In genomic region chr19:39434123-39435076, GRCh38 we compare ENCODE assay signal across 9 cellular contexts. TPM values are rescaled to one million over a fixed set of nuclear protein-coding genes. Genes with fewer than 3 reads are reported as not detected.
A peak's percentile ranks its signal among the peaks of the same experiment; 100 is the strongest.
DNase-seq lines count a peak whose midpoint lies in the region; ATAC-seq lines count a peak whose summit lies in the region.
"Had no signal": no experiment of that assay in that cellular context is flagged by ENCODE, and none has a peak within 500 bp of the region (broad histone marks: within the 10 kb centered on the region; RNA-seq: fewer than 3 reads in every experiment).

No MANE protein-coding gene starts in this region.

- peak overlapping the region; percentile 82 to 96 (median 92) for H3K4me2 ChIP-seq in BLaER1 treated with 17β-estradiol and CSF1 and Interleukin-3, amounts not matched to agents 10 nM and 100 nM

- peak overlapping the region; percentile 89 to 99 (median 96) for H3K4me3 ChIP-seq in BLaER1 treated with 17β-estradiol and CSF1 and Interleukin-3, amounts not matched to agents 10 nM and 100 nM
- peak overlapping the region; percentile 96 for H3K4me3 ChIP-seq in MG63
- peak overlapping the region; percentile 97 to 99 for H3K4me3 ChIP-seq in duodenal mucosa (ENCODE audit: low read depth in 1 of 2, low read length in 2 of 2)

- no peak for ATAC-seq in natural killer cell treated with Interleukin-12 subunit alpha and Interleukin-12 subunit beta and Interleukin-15 and Interleukin-18, amount 100 ng/mL, for 72 hours

- peaks cover 30 to 48% (median 41%) of the 10 kb centered on the region in 11 experiments for H3K36me3 ChIP-seq in BLaER1 treated with 17β-estradiol and CSF1 and Interleukin-3, amounts not matched to agents 10 nM and 100 nM
- peaks cover 46% of the 10 kb centered on the region for H3K36me3 ChIP-seq in MG63
- H3K36me3 ChIP-seq in duodenal mucosa (ENCODE audit: control insufficient read depth in 1 of 2, insufficient read depth in 2 of 2, low read length in 2 of 2): peaks cover 14 to 24% of the 10 kb centered on the region in 2 donors

- peaks cover 27 to 61% (median 57%) of the 10 kb centered on the region in 10 experiments for H3K4me1 ChIP-seq in BLaER1 treated with 17β-estradiol and CSF1 and Interleukin-3, amounts not matched to agents 10 nM and 100 nM
- peaks cover 19 to 36% of the 10 kb centered on the region in 2 donors for H3K4me1 ChIP-seq in duodenal mucosa (ENCODE audit: control insufficient read depth in 1 of 2, insufficient read depth in 2 of 2, low read length in 2 of 2)

- H3K27me3 Mint-ChIP-seq in natural killer cell treated with Interleukin-12 subunit alpha and Interleukin-12 subunit beta and Interleukin-15 and Interleukin-18, amount 100 ng/mL, for 72 hours: no peaks in the 10 kb centered on the region

- DNase-seq in MG63 (no peak), superior temporal gyrus (ENCODE audit: extremely low spot score) (no peak), SW 1271 (lab: John Stamatoyannopoulos, UW) (no peak), retina (no peak)
- DNase-seq in natural killer cell treated with Interleukin-12 subunit alpha and Interleukin-12 subunit beta and Interleukin-15 and Interleukin-18, amount 100 ng/mL, for 72 hours (ENCODE audit: low spot score): no peak
- no peak for DNase-seq in stimulated activated CD4-positive, alpha-beta T cell treated with anti-CD3 and anti-CD28 coated beads, Interleukin-15, amount 100 ng/mL, for 24 hours
- DNase-seq: NCI-H526 had no signal

- H4K20me1 ChIP-seq in BLaER1 treated with 17β-estradiol and CSF1 and Interleukin-3, amounts not matched to agents 10 nM and 100 nM: peaks cover 26 to 60% (median 50%) of the 10 kb centered on the region in 11 experiments; a peak in 21 of 22 replicates

- peak overlapping the region; percentile 99 for H3K27ac Mint-ChIP-seq in natural killer cell treated with Interleukin-12 subunit alpha and Interleukin-12 subunit beta and Interleukin-15 and Interleukin-18, amount 100 ng/mL, for 72 hours

- H3K27ac ChIP-seq in BLaER1 treated with 17β-estradiol and CSF1 and Interleukin-3, amounts not matched to agents 10 nM and 100 nM: peak overlapping the region; percentile 70 to 98 (median 95)
- no peak overlapping the region for H3K27ac ChIP-seq in duodenal mucosa (ENCODE audit: low read depth, low read length)

- no peaks in the 10 kb centered on the region for H3K27me3 ChIP-seq in BLaER1 treated with 17β-estradiol and CSF1 and Interleukin-3, amounts not matched to agents 10 nM and 100 nM
- H3K27me3 ChIP-seq in MG63: no peaks in the 10 kb centered on the region
- no peaks in the 10 kb centered on the region for H3K27me3 ChIP-seq in duodenal mucosa (ENCODE audit: control insufficient read depth in 1 of 2, insufficient read depth in 2 of 2, low read length in 2 of 2)

- H3K9me3 ChIP-seq in BLaER1 treated with 17β-estradiol and CSF1 and Interleukin-3, amounts not matched to agents 10 nM and 100 nM (replicated peaks in 1 of 11): no peaks in the 10 kb centered on the region
- H3K9me3 ChIP-seq in MG63 (no peaks in the 10 kb centered on the region), duodenal mucosa (ENCODE audit: control insufficient read depth in 1 of 2, low read length in 2 of 2) (no peaks in the 10 kb centered on the region)

- H3K9ac ChIP-seq in BLaER1 treated with 17β-estradiol and CSF1 and Interleukin-3, amounts not matched to agents 10 nM and 100 nM: peak overlapping the region; percentile 94 to 99 (median 97)
- H3K9ac ChIP-seq in duodenal mucosa (ENCODE audit: low read depth in 1 of 2, low read length in 2 of 2): peak overlapping the region; percentile 37 to 95

- peak overlapping the region; percentile 100 for H3K4me3 Mint-ChIP-seq in natural killer cell treated with Interleukin-12 subunit alpha and Interleukin-12 subunit beta and Interleukin-15 and Interleukin-18, amount 100 ng/mL, for 72 hours

- H3K4me1 Mint-ChIP-seq in natural killer cell treated with Interleukin-12 subunit alpha and Interleukin-12 subunit beta and Interleukin-15 and Interleukin-18, amount 100 ng/mL, for 72 hours (ENCODE audit: low read depth in 2 of 2): peaks cover 31 to 49% of the 10 kb centered on the region in 2 donors

- H3K36me3 Mint-ChIP-seq in natural killer cell treated with Interleukin-12 subunit alpha and Interleukin-12 subunit beta and Interleukin-15 and Interleukin-18, amount 100 ng/mL, for 72 hours: peaks cover 20% of the 10 kb centered on the region

- no peaks in the 10 kb centered on the region for H3K9me3 Mint-ChIP-seq in natural killer cell treated with Interleukin-12 subunit alpha and Interleukin-12 subunit beta and Interleukin-15 and Interleukin-18, amount 100 ng/mL, for 72 hours

RNA-seq across cellular contexts. Expression of gene RPS16, which starts 1.3 kb away (rescaled TPM):
- total RNA-seq in MG63 (2014; rRNA removed; shearing (Covaris generic); ENCODE audit: low replicate concordance): 95.9 and 97.8 TPM in 2 replicates
- 1,000 to 10,000 TPM; 1,544 to 1,854 TPM for total RNA-seq in natural killer cell treated with Interleukin-12 subunit alpha and Interleukin-12 subunit beta and Interleukin-15 and Interleukin-18, amount 100 ng/mL, for 72 hours

RNA-seq across cellular contexts. Expression of gene SUPT5H, which starts 11.0 kb away (rescaled TPM):
- 55.9 and 102 TPM in 2 replicates for total RNA-seq in MG63 (2014; rRNA removed; shearing (Covaris generic); ENCODE audit: low replicate concordance)
- total RNA-seq in natural killer cell treated with Interleukin-12 subunit alpha and Interleukin-12 subunit beta and Interleukin-15 and Interleukin-18, amount 100 ng/mL, for 72 hours: 100 to 1,000 TPM; 164 to 192 TPM

RNA-seq across cellular contexts. Expression of gene PLEKHG2, which starts 21.9 kb away (rescaled TPM):
- 3.0 and 12.4 TPM in 2 replicates for total RNA-seq in MG63 (2014; rRNA removed; shearing (Covaris generic); ENCODE audit: low replicate concordance)
- total RNA-seq in natural killer cell treated with Interleukin-12 subunit alpha and Interleukin-12 subunit beta and Interleukin-15 and Interleukin-18, amount 100 ng/mL, for 72 hours: 10 to 100 TPM; 30.8 to 68.1 TPM

RNA-seq across cellular contexts. Expression of gene ZFP36, which starts 27.8 kb away (rescaled TPM):
- 0.66 and 1.4 TPM in 2 replicates for total RNA-seq in MG63 (2014; rRNA removed; shearing (Covaris generic); ENCODE audit: low replicate concordance)
- total RNA-seq in natural killer cell treated with Interleukin-12 subunit alpha and Interleukin-12 subunit beta and Interleukin-15 and Interleukin-18, amount 100 ng/mL, for 72 hours: 10 to 100 TPM; 11.2 to 27.8 TPM

RNA-seq across cellular contexts. Expression of gene MED29, which starts 43.2 kb away (rescaled TPM):
- 18.1 and 26.5 TPM in 2 replicates for total RNA-seq in MG63 (2014; rRNA removed; shearing (Covaris generic); ENCODE audit: low replicate concordance)
- 10 to 100 TPM; 22.2 to 35.2 TPM for total RNA-seq in natural killer cell treated with Interleukin-12 subunit alpha and Interleukin-12 subunit beta and Interleukin-15 and Interleukin-18, amount 100 ng/mL, for 72 hours

Comparison
In these comparisons a context has a peak if more than half of its experiments do, and no peak if none do; other contexts are left out.
1. RNA of gene RPS16, which starts 1.3 kb away (total RNA-seq): 1,544 to 1,854 TPM in natural killer cell treated with Interleukin-12 subunit alpha and Interleukin-12 subunit beta and Interleukin-15 and Interleukin-18, amount 100 ng/mL, for 72 hours; 95.9 to 97.8 TPM in MG63; every median in the first group is over 10 times any median in the second.
2. Peak in every context shown above with its lines, with median percentiles within 50 percentile points of each other: H3K4me3 ChIP-seq.